9 cellular contexts compared by ENCODE assay signal in genomic region chr1:53470155-53470554, GRCh38. TPM values are rescaled to one million over a fixed set of nuclear protein-coding genes. Genes with fewer than 3 reads are reported as not detected.
DNase-seq lines count a peak whose midpoint lies in the region; ATAC-seq and TF ChIP-seq lines count a peak whose summit lies in the region.
"Had no signal": no experiment of that assay in that cellular context is flagged by ENCODE, and none has a peak within 500 bp of the region (broad histone marks: within the 10 kb centered on the region; RNA-seq: fewer than 3 reads in every experiment).

No MANE protein-coding gene starts in this region.

- no peaks in the 10 kb centered on the region for H3K9me3 Mint-ChIP-seq in T-cell
- no peaks in the 10 kb centered on the region for H3K9me3 Mint-ChIP-seq in CD8-positive, alpha-beta T cell
- H3K9me3 Mint-ChIP-seq in stimulated activated naive CD8-positive, alpha-beta T cell treated with anti-CD3 and anti-CD28 coated beads, Interleukin-15, amount 100 ng/mL, for 72 hours, result no peaks in the 10 kb centered on the region

- H3K4me2 ChIP-seq in mesendoderm (ENCODE audit: low read length), result no peak overlapping the region

- TF ChIP-seq RAD21 in Ishikawa (IDR thresholded peaks at IDR 0.05; ENCODE audit: low read depth), result peak; percentile 59; the same call in 1 of the 2 replicates

- no peak overlapping the region for H2BK5ac ChIP-seq in mesendoderm (ENCODE audit: low read length)

- H3K56ac ChIP-seq in mesendoderm (ENCODE audit: low read length), result peak overlapping the region; percentile 83

- H4K5ac ChIP-seq in mesendoderm (ENCODE audit: low read length), result no peak overlapping the region

- H3K27ac Mint-ChIP-seq in T-cell, result no peak overlapping the region
- H3K27ac Mint-ChIP-seq in CD8-positive, alpha-beta T cell, result no peak overlapping the region
- H3K27ac Mint-ChIP-seq in stimulated activated naive CD8-positive, alpha-beta T cell treated with anti-CD3 and anti-CD28 coated beads, Interleukin-15, amount 100 ng/mL, for 72 hours, result no peak overlapping the region

- H3K23ac ChIP-seq in mesendoderm (ENCODE audit: low read length), result peak overlapping the region; percentile 16

- H2AK5ac ChIP-seq in mesendoderm (ENCODE audit: low read length), result no peak overlapping the region

- H3K4me1 ChIP-seq in mesendoderm (ENCODE audit: control insufficient read depth, low read depth, low read length), result peaks cover 3% of the 10 kb centered on the region
- no peaks in the 10 kb centered on the region for H3K4me1 ChIP-seq in CD8-positive, alpha-beta T cell (ENCODE audit: insufficient read depth, low read length)

- TF ChIP-seq CTCF in CD8-positive, alpha-beta T cell (IDR thresholded peaks at IDR 0.05), result no peak

- H3K18ac ChIP-seq in mesendoderm (ENCODE audit: low read length), result peak overlapping the region; percentile 6

- no peaks in the 10 kb centered on the region for H3K9me3 ChIP-seq in CD8-positive, alpha-beta T cell (ENCODE audit: low read length)

- no peaks in the 10 kb centered on the region for H3K79me2 ChIP-seq in mesendoderm (ENCODE audit: control insufficient read depth, insufficient read depth, low read length)

- POLR2A ChIA-PET in T-cell (lab: Charles Lee), result no interaction called here
- POLR2A ChIA-PET in CD8-positive, alpha-beta T cell (lab: Charles Lee), result no interaction called here

- WGBS in mesendoderm (ENCODE audit: extremely low coverage, insufficient coverage, low lambda C conversion rate), result no CpG with 5 or more reads among the region's 28 CpGs

- peak overlapping the region; percentile 63 for H3K9ac ChIP-seq in mesendoderm (ENCODE audit: low read length)

- no peak overlapping the region for H2BK120ac ChIP-seq in mesendoderm (ENCODE audit: low read depth, low read length)

- DNase-seq in 8988T, result peak; percentile 45
- peak; percentile 75 for DNase-seq in epidermal melanocyte (ENCODE audit: insufficient read length, low spot score)
- peak; percentile 97 for DNase-seq in mesendoderm
- DNase-seq in T-cell, result no peak
- no peak for DNase-seq in CD8-positive, alpha-beta T cell
- no peak for DNase-seq in stimulated activated naive CD8-positive, alpha-beta T cell treated with anti-CD3 and anti-CD28 coated beads, Interleukin-15, amount 100 ng/mL, for 72 hours

- TF ChIP-seq EP300 in Ishikawa (IDR thresholded peaks at IDR 0.05; ENCODE audit: borderline replicate concordance), result no peak

- H3K27me3 ChIP-seq in mesendoderm (ENCODE audit: insufficient read depth, low read length, poor library complexity), result no peaks in the 10 kb centered on the region
- H3K27me3 ChIP-seq in CD8-positive, alpha-beta T cell (ENCODE audit: insufficient read depth, low read length), result no peaks in the 10 kb centered on the region

- H2BK15ac ChIP-seq in mesendoderm (replicated peaks; ENCODE audit: low read depth), result no peak overlapping the region

- H3K4me3 Mint-ChIP-seq in T-cell, result no peak overlapping the region
- no peak overlapping the region for H3K4me3 Mint-ChIP-seq in CD8-positive, alpha-beta T cell
- no peak overlapping the region for H3K4me3 Mint-ChIP-seq in stimulated activated naive CD8-positive, alpha-beta T cell treated with anti-CD3 and anti-CD28 coated beads, Interleukin-15, amount 100 ng/mL, for 72 hours

- H3K27me3 Mint-ChIP-seq in T-cell, result no peaks in the 10 kb centered on the region
- H3K27me3 Mint-ChIP-seq in CD8-positive, alpha-beta T cell (ENCODE audit: low read depth), result no peaks in the 10 kb centered on the region
- H3K27me3 Mint-ChIP-seq in stimulated activated naive CD8-positive, alpha-beta T cell treated with anti-CD3 and anti-CD28 coated beads, Interleukin-15, amount 100 ng/mL, for 72 hours, result no peaks in the 10 kb centered on the region

- CTCF ChIA-PET in T-cell (lab: Charles Lee), result no interaction called here
- CTCF ChIA-PET in CD8-positive, alpha-beta T cell (lab: Charles Lee), result no interaction called here

- H3K4me1 Mint-ChIP-seq in T-cell, result no peaks in the 10 kb centered on the region
- H3K4me1 Mint-ChIP-seq in CD8-positive, alpha-beta T cell (ENCODE audit: low read depth), result no peaks in the 10 kb centered on the region
- H3K4me1 Mint-ChIP-seq in stimulated activated naive CD8-positive, alpha-beta T cell treated with anti-CD3 and anti-CD28 coated beads, Interleukin-15, amount 100 ng/mL, for 72 hours, result no peaks in the 10 kb centered on the region

- peak overlapping the region; percentile 49 for H3K4ac ChIP-seq in mesendoderm (ENCODE audit: low read depth, low read length)

- no peak overlapping the region for H3K4me3 ChIP-seq in mesendoderm (ENCODE audit: low read length)
- no peak overlapping the region for H3K4me3 ChIP-seq in CD8-positive, alpha-beta T cell (ENCODE audit: low read depth, low read length)

- H3K36me3 Mint-ChIP-seq in T-cell, result no peaks in the 10 kb centered on the region
- H3K36me3 Mint-ChIP-seq in CD8-positive, alpha-beta T cell, result no peaks in the 10 kb centered on the region

- intact Hi-C loops in CD8-positive, alpha-beta T cell (cut with DNase I, micrococcal nuclease), result no loop called here

- no peaks in the 10 kb centered on the region for H3K79me1 ChIP-seq in mesendoderm (ENCODE audit: low read length)

- H4K8ac ChIP-seq in mesendoderm (ENCODE audit: low read depth, low read length), result no peak overlapping the region

- H3K27ac ChIP-seq in mesendoderm (ENCODE audit: low read depth, low read length), result no peak overlapping the region
- no peak overlapping the region for H3K27ac ChIP-seq in CD8-positive, alpha-beta T cell (ENCODE audit: low read depth, low read length)

- ATAC-seq in T-cell (replicated peaks in 1 of 4), result no peak
- ATAC-seq in HG03139 (IDR thresholded peaks at IDR 0.05; ENCODE audit: unreplicated experiment), result no peak
- ATAC-seq in CD8-positive, alpha-beta T cell, result no peak
- ATAC-seq in stimulated activated naive CD8-positive, alpha-beta T cell treated with anti-CD3 and anti-CD28 coated beads, Interleukin-15, amount 100 ng/mL, for 72 hours, result no peak

- H3K36me3 ChIP-seq in mesendoderm (ENCODE audit: control insufficient read depth, insufficient read depth, low read length), result no peaks in the 10 kb centered on the region
- H3K36me3 ChIP-seq in CD8-positive, alpha-beta T cell (ENCODE audit: insufficient read depth, low read length), result no peaks in the 10 kb centered on the region

TF ChIP-seq in Ishikawa, 13 proteins besides CTCF, POLR2A, EP300 and RAD21:
- TF ChIP-seq YY1 (IDR thresholded peaks at IDR 0.05; ENCODE audit: low read depth) (no peak), CEBPB (IDR thresholded peaks at IDR 0.05) (no peak), TEAD4 (IDR thresholded peaks at IDR 0.05) (0 out of 2 replicates have a peak, but pooled peaks have one; percentile 10), NFIC (IDR thresholded peaks at IDR 0.05) (no peak), ZBTB7A (IDR thresholded peaks at IDR 0.05; ENCODE audit: low read depth) (0 out of 2 replicates have a peak, but pooled peaks have one; percentile 29), TCF12 (IDR thresholded peaks at IDR 0.05; ENCODE audit: low read depth) (no peak; the same call in 1 of the 2 replicates), REST (IDR thresholded peaks at IDR 0.05; ENCODE audit: low read depth) (no peak), FOXM1 (IDR thresholded peaks at IDR 0.05; ENCODE audit: borderline replicate concordance, low read depth) (no peak), USF1 (IDR thresholded peaks at IDR 0.05) (peak; percentile 54), CREB1 (IDR thresholded peaks at IDR 0.05; ENCODE audit: low read depth) (no peak), MAX (IDR thresholded peaks at IDR 0.05) (peak; percentile 46; the same call in 1 of the 2 replicates), TAF1 (IDR thresholded peaks at IDR 0.05; ENCODE audit: low read depth) (no peak), EGR1 (IDR thresholded peaks at IDR 0.05) (no peak)

RNA-seq across cellular contexts. Expression of gene DMRTB1, which starts 11.0 kb away (rescaled TPM):
- 0.60 TPM for polyA plus RNA-seq in mesendoderm (2013, experiment 1 of 2)
- polyA plus RNA-seq in mesendoderm (2013, experiment 2 of 2), result 0.53 TPM
- total RNA-seq in T-cell, result not detected
- not detected for total RNA-seq in CD8-positive, alpha-beta T cell
- total RNA-seq: T-helper 2 cell treated with Interferon-gamma antibody and Interleukin-4, amounts not matched to agents 100 ng/mL and 5 ng/mL, for 36 hours had no signal

Comparison
In these comparisons a context has a peak if more than half of its experiments do, and no peak if none do; other contexts are left out.
1. DNase-seq: peak in 8988T (single experiment), epidermal melanocyte (single experiment) and mesendoderm (single experiment); none in T-cell (0 of 34), CD8-positive, alpha-beta T cell (0 of 7) and stimulated activated naive CD8-positive, alpha-beta T cell treated with anti-CD3 and anti-CD28 coated beads, Interleukin-15, amount 100 ng/mL, for 72 hours (0 of 2).